In genomic region chr10:17617031-17617911, GRCh38 we compare ENCODE assay signal across 1 cellular context.
A peak's percentile ranks its signal among the peaks of the same experiment; 100 is the strongest.
TF ChIP-seq lines count a peak whose summit lies in the region.

Gene HACD1 (minus strand): TSS chr10:17617374. CDS start chr10:17617339, 35 bp downstream.

TF ChIP-seq in HepG2, 621 proteins besides CTCF, POLR2A, EP300 and RAD21 (continued from another document and continues in another):
- TF ChIP-seq ARID4A (CRISPR knock-in tag; IDR thresholded peaks at IDR 0.05; ENCODE audit: borderline replicate concordance) = peak; percentile 86
- TF ChIP-seq RFXAP (CRISPR knock-in tag; IDR thresholded peaks at IDR 0.05; ENCODE audit: borderline replicate concordance) = 0 out of 2 replicates have a peak, but pooled peaks have one; percentile 40
- 0 out of 4 replicates have a peak, but pooled peaks of 1 of the 2 experiments have one; percentile 18 for TF ChIP-seq REST (IDR thresholded peaks at IDR 0.05; ENCODE audit: borderline replicate concordance in 1 of 2, low read depth in 1 of 2, low read length in 2 of 2)
- TF ChIP-seq HIVEP1 (CRISPR knock-in tag; IDR thresholded peaks at IDR 0.05) = 0 out of 2 replicates have a peak, but pooled peaks have one; percentile 43
- TF ChIP-seq E2F2 (CRISPR knock-in tag; IDR thresholded peaks at IDR 0.05; ENCODE audit: borderline replicate concordance) = 0 out of 2 replicates have a peak, but pooled peaks have one; percentile 77
- no peak for TF ChIP-seq REXO4 (CRISPR knock-in tag; IDR thresholded peaks at IDR 0.05; ENCODE audit: borderline replicate concordance)
- no peak for TF ChIP-seq SUZ12 (IDR thresholded peaks at IDR 0.05; ENCODE audit: low read depth, low read length)
- TF ChIP-seq BCL3 (CRISPR knock-in tag; IDR thresholded peaks at IDR 0.05) = no peak
- 0 out of 2 replicates have a peak, but pooled peaks have one; percentile 33 for TF ChIP-seq ZNF501 (CRISPR knock-in tag; IDR thresholded peaks at IDR 0.05)
- no peak for TF ChIP-seq KLF11 (CRISPR knock-in tag; IDR thresholded peaks at IDR 0.05)
- TF ChIP-seq MED8 (CRISPR knock-in tag; IDR thresholded peaks at IDR 0.05; ENCODE audit: insufficient replicate concordance) = peak; percentile 63
- no peak for TF ChIP-seq AHDC1 (CRISPR knock-in tag; IDR thresholded peaks at IDR 0.05; ENCODE audit: borderline replicate concordance)
- TF ChIP-seq ZNF546 (CRISPR knock-in tag; conservative IDR thresholded peaks at IDR 0.05) = no peak
- TF ChIP-seq SOX6 (IDR thresholded peaks at IDR 0.05) = no peak
- TF ChIP-seq SOX6 (CRISPR knock-in tag; IDR thresholded peaks at IDR 0.05) = peak; percentile 47
- TF ChIP-seq CREBL2 (CRISPR knock-in tag; IDR thresholded peaks at IDR 0.05; ENCODE audit: borderline replicate concordance) = peak; percentile 68; the same call in 1 of the 2 replicates
- TF ChIP-seq NFRKB (IDR thresholded peaks at IDR 0.05) = no peak
- no peak for TF ChIP-seq ZNF530 (CRISPR knock-in tag; IDR thresholded peaks at IDR 0.05; ENCODE audit: low read depth)
- TF ChIP-seq ZNF136 (CRISPR knock-in tag; IDR thresholded peaks at IDR 0.05; ENCODE audit: low read depth) = no peak
- no peak for TF ChIP-seq ZNF556 (CRISPR knock-in tag; IDR thresholded peaks at IDR 0.05; ENCODE audit: borderline replicate concordance)
- TF ChIP-seq JDP2 (CRISPR knock-in tag; IDR thresholded peaks at IDR 0.05; ENCODE audit: borderline replicate concordance) = no peak
- no peak for TF ChIP-seq ZNF629 (CRISPR knock-in tag; conservative IDR thresholded peaks at IDR 0.05)
- no peak for TF ChIP-seq BORCS8-MEF2B (CRISPR knock-in tag; IDR thresholded peaks at IDR 0.05)
- TF ChIP-seq DMAP1 (CRISPR knock-in tag; IDR thresholded peaks at IDR 0.05) = no peak; the same call in 1 of the 2 replicates
- TF ChIP-seq TAF1 (CRISPR knock-in tag; IDR thresholded peaks at IDR 0.05) = peak; percentile 79; the same call in 1 of the 2 replicates
- TF ChIP-seq FLYWCH1 (CRISPR knock-in tag; IDR thresholded peaks at IDR 0.05) = no peak
- no peak for TF ChIP-seq ZNF276 (CRISPR knock-in tag; IDR thresholded peaks at IDR 0.05; ENCODE audit: low read depth)
- no peak for TF ChIP-seq PCBP2 (optimal IDR thresholded peaks at IDR 0.05; ENCODE audit: low read depth, low read length, poor library complexity, severe bottlenecking)
- TF ChIP-seq ZNF646 (CRISPR knock-in tag; IDR thresholded peaks at IDR 0.05) = no peak
- no peak for TF ChIP-seq JUND (CRISPR knock-in tag; IDR thresholded peaks at IDR 0.05)
